ENCODE assay signal across 11 cellular contexts in genomic region chr3:179179979-179180758, GRCh38. TPM values are rescaled to one million over a fixed set of nuclear protein-coding genes. Genes with fewer than 3 reads are reported as not detected.
DNase-seq lines count a peak whose midpoint lies in the region; ATAC-seq and TF ChIP-seq lines count a peak whose summit lies in the region.
"Had no signal": no experiment of that assay in that cellular context is flagged by ENCODE, and none has a peak within 500 bp of the region (broad histone marks: within the 10 kb centered on the region; RNA-seq: fewer than 3 reads in every experiment).

No MANE protein-coding gene starts in this region.

- WGBS in sigmoid colon, 2 donors: 72 to 80% methylated on average over 1 of the region's 1 CpG

- peak; percentile 15 to 39 for DNase-seq in NCI-H1930 (lab: John Stamatoyannopoulos, UW)
- DNase-seq in epithelial cell of esophagus (ENCODE audit: low read depth): peak; percentile 44
- DNase-seq in sigmoid colon: no peak
- DNase-seq in hippocampal formation (lab: John Stamatoyannopoulos, UW): no peak
- no peak for DNase-seq in PC-3
- no peak for DNase-seq in NOMO-1 (lab: John Stamatoyannopoulos, UW; ENCODE audit: unreplicated experiment in 2 of 2)
- no peak for DNase-seq in osteocyte (ENCODE audit: extremely low spot score, unreplicated experiment)
- DNase-seq: left cardiac atrium had no signal

- H3K4me1 ChIP-seq in sigmoid colon: peaks cover 0 to 80% (median 61%) of the 10 kb centered on the region in 4 donors
- H3K4me1 ChIP-seq in PC-3 (ENCODE audit: insufficient read depth, low read length): peaks cover 8% of the 10 kb centered on the region; the same call in 1 of the 2 replicates

- H3K36me3 ChIP-seq in sigmoid colon (no peaks in the 10 kb centered on the region), PC-3 (ENCODE audit: low read depth, low read length) (no peaks in the 10 kb centered on the region)
- H3K36me3 ChIP-seq: SJSA1 had no signal

- no peak overlapping the region for H3K4me2 ChIP-seq in PC-3 (ENCODE audit: low read length)

- TF ChIP-seq EP300 in sigmoid colon (IDR thresholded peaks at IDR 0.05): no peak

- no peaks in the 10 kb centered on the region for H3K9me3 ChIP-seq in sigmoid colon
- no peaks in the 10 kb centered on the region for H3K9me3 ChIP-seq in PC-3 (ENCODE audit: low read length)
- H3K9me3 ChIP-seq: SJSA1 had no signal

- no peak for TF ChIP-seq POLR2A in sigmoid colon (IDR thresholded peaks at IDR 0.05)

- H4K20me1 ChIP-seq in PC-3 (ENCODE audit: low read length): no peaks in the 10 kb centered on the region

- CTCF ChIA-PET in PC-3 (lab: Charles Lee): no interaction called here

- peaks cover 46% of the 10 kb centered on the region for H3K4me1 Mint-ChIP-seq in osteocyte (ENCODE audit: unreplicated experiment)

- intact Hi-C loops in sigmoid colon (cut with DNase I): loop anchor here (5.0 kb wide), 1 partner anchor 33 kb away; the partner anchor contains the start of gene PIK3CA
- intact Hi-C loops in PC-3 (cut with micrococcal nuclease): loop anchor here (2.0 kb wide), 1 partner anchor 13 kb away; no protein-coding TSS in a partner anchor

- H3K27me3 ChIP-seq in sigmoid colon: no peaks in the 10 kb centered on the region
- no peaks in the 10 kb centered on the region for H3K27me3 ChIP-seq in PC-3 (ENCODE audit: low read length)
- H3K27me3 ChIP-seq: SJSA1 had no signal

- H3K36me3 Mint-ChIP-seq in osteocyte (ENCODE audit: unreplicated experiment): peaks cover 1% of the 10 kb centered on the region
- H3K36me3 Mint-ChIP-seq: activated naive CD8-positive, alpha-beta T cell had no signal

- TF ChIP-seq CTCF in epithelial cell of esophagus (IDR thresholded peaks at IDR 0.05; ENCODE audit: insufficient read depth, low read depth, low read length, missing control alignments) (no peak), sigmoid colon (IDR thresholded peaks at IDR 0.05) (no peak), PC-3 (conservative IDR thresholded peaks at IDR 0.05; ENCODE audit: low read depth, low read length) (no peak), osteocyte (IDR thresholded peaks at IDR 0.05) (no peak)

- no peaks in the 10 kb centered on the region for H3K9me3 Mint-ChIP-seq in osteocyte (ENCODE audit: unreplicated experiment)

- BruUV-seq in PC-3 (replicated peaks; lab: Mats Ljungman, UMichigan): no TSS peak

- H3F3A ChIP-seq in PC-3 (ENCODE audit: low read length, unreplicated experiment): no peaks in the 10 kb centered on the region

- H3K27ac ChIP-seq in sigmoid colon (peak overlapping the region; percentile 52 to 67 (median 64)), PC-3 (ENCODE audit: low read length) (no peak overlapping the region)
- H3K27ac ChIP-seq: SJSA1 had no signal

- no peaks in the 10 kb centered on the region; the same call in 1 of the 2 replicates for H3K79me2 ChIP-seq in PC-3 (ENCODE audit: low read length)

- no peaks in the 10 kb centered on the region for H3K27me3 Mint-ChIP-seq in osteocyte (ENCODE audit: unreplicated experiment)
- H3K27me3 Mint-ChIP-seq: activated naive CD8-positive, alpha-beta T cell had no signal

- no peak overlapping the region for H3K27ac Mint-ChIP-seq in osteocyte (ENCODE audit: unreplicated experiment)
- H3K27ac Mint-ChIP-seq: activated naive CD8-positive, alpha-beta T cell had no signal

- POLR2A ChIA-PET in PC-3 (lab: Charles Lee; ENCODE audit: unreplicated experiment): no interaction called here

- H3K9me2 ChIP-seq in PC-3 (replicated peaks; ENCODE audit: low read length): no peaks in the 10 kb centered on the region

- no peak overlapping the region for H3K4me3 Mint-ChIP-seq in osteocyte (ENCODE audit: unreplicated experiment)
- H3K4me3 Mint-ChIP-seq: activated naive CD8-positive, alpha-beta T cell had no signal

- no peak overlapping the region for H3K4me3 ChIP-seq in epithelial cell of esophagus (ENCODE audit: low read length)
- H3K4me3 ChIP-seq in sigmoid colon: no peak overlapping the region
- H3K4me3 ChIP-seq in PC-3 (ENCODE audit: low read length): no peak overlapping the region
- H3K4me3 ChIP-seq: SJSA1 had no signal

- no peak overlapping the region for H3K9ac ChIP-seq in PC-3 (ENCODE audit: low read length)

- ATAC-seq in GM21390 (IDR thresholded peaks at IDR 0.05; ENCODE audit: unreplicated experiment) (peak; percentile 48), PC-3 (no peak)

- no peak overlapping the region for H2AFZ ChIP-seq in PC-3 (ENCODE audit: low read length)

RNA-seq across cellular contexts. Expression of gene PIK3CA, which starts 32.0 kb away (rescaled TPM):
- total RNA-seq in sigmoid colon (10 to 100 TPM; 21.6 to 44.6 (median 25.4) TPM), PC-3 (2014; rRNA removed) (13.4 and 20.5 TPM in 2 replicates), osteocyte (42.1 and 48.1 TPM in 2 replicates)
- polyA plus RNA-seq in sigmoid colon: 1 to 10 TPM; 3.0 to 7.6 (median 3.5) TPM

Comparison
In these comparisons a context has a peak if more than half of its experiments do, and no peak if none do; other contexts are left out.
1. DNase-seq: peak in NCI-H1930 (2 of 2) and epithelial cell of esophagus (single experiment); none in sigmoid colon (single experiment), hippocampal formation (0 of 2), PC-3 (single experiment), NOMO-1 (0 of 2) and osteocyte (single experiment).